In the genomic region with DNA sequence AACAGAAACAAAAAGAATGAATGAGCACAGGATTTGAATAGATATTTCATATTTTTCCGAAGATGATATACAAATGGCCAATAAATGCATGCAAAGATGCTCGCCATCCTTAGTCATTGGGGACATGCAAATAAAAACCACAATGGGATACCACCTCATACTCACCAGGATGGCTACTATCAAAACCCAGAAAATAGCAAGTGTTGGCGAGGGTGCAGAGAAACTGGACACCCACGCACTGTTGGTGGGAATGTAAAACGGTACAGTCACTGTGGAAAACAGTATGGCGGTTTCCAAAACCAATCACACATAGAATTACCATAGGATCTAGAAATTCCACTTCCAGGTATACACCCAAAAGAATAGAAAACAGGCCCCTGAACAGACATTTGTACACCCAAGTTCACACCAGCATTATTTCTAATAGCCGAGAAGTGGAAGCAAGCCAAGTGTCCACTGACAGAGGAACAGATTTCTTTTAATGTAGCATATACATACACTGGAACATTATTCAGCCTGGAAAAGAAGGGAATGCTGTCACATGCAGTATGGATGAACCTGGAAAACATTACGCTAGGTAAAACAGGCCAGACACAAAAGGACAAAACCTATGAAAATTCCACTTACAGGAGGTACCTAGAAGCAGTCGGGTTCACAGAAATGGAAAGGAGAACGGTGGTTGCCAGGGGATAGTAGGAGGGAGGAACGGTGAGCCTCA, we compare ENCODE assay signal across 8 cellular contexts. TPM values are rescaled to one million over a fixed set of nuclear protein-coding genes. Genes with fewer than 3 reads are reported as not detected.
DNase-seq lines count a peak whose midpoint lies in the region; ATAC-seq, FAIRE-seq and TF ChIP-seq lines count a peak whose summit lies in the region.

No MANE protein-coding gene starts in this region.

- no peaks in the 10 kb centered on the region for H3K27me3 Mint-ChIP-seq in mesothelial cell of epicardium (ENCODE audit: low read depth)

- 12% methylated on average over 11 of the region's 11 CpGs for WGBS in K562 (ENCODE audit: insufficient coverage, low coverage, missing lambda C conversion rate)
- 79 to 81% methylated on average over 11 of the region's 11 CpGs for WGBS in tibial nerve, 2 donors

- ATAC-seq in K562 (0 out of 3 replicates have a peak, but pooled peaks have one; percentile 1), HG02759 (IDR thresholded peaks at IDR 0.05; ENCODE audit: unreplicated experiment) (no peak)

- TF ChIP-seq POLR2A in K562 (conservative IDR thresholded peaks at IDR 0.05) (no peak), tibial nerve (IDR thresholded peaks at IDR 0.05) (no peak)

- no peak for FAIRE-seq in K562 (lab: Jason Lieb, UNC)

- peak overlapping the region; percentile 81 for H3K27ac Mint-ChIP-seq in mesothelial cell of epicardium

- peaks cover 85% of the 10 kb centered on the region for H3K79me2 ChIP-seq in K562 (ENCODE audit: control insufficient read depth, insufficient read depth, low read length)

- intact Hi-C loops in K562 (cut with micrococcal nuclease), result loop anchor here (2.0 to 5.0 kb wide), 3 partner anchors 19 to 478 kb away; partner anchors contain the start of gene TM4SF19

- TF ChIP-seq RAD21 in K562 (CRISPR knock-in tag; conservative IDR thresholded peaks at IDR 0.05 in 1 of 2, IDR thresholded peaks at IDR 0.05 in 1 of 2), result no peak

- peaks cover 56% of the 10 kb centered on the region; the same call in 2 of the 3 replicates for H3K36me3 ChIP-seq in K562 (ENCODE audit: control insufficient read depth, insufficient read depth, low read length)
- H3K36me3 ChIP-seq in tibial nerve, result peaks cover 0 to 26% (median 0%) of the 10 kb centered on the region in 3 donors

- peaks cover 9% of the 10 kb centered on the region for H3K36me3 Mint-ChIP-seq in mesothelial cell of epicardium

- peaks cover 24% of the 10 kb centered on the region for H3K4me1 Mint-ChIP-seq in mesothelial cell of epicardium

- peak overlapping the region; percentile 8; the same call in 1 of the 2 replicates for H2AFZ ChIP-seq in K562 (ENCODE audit: low read depth, low read length)

- CTCF ChIA-PET in K562 (lab: Yijun Ruan, JAX; ENCODE audit: low intra/inter-chr PET ratio), result no interaction called here

- DNase-seq in stimulated activated naive CD4-positive, alpha-beta T cell treated with Interleukin-2 at 50 U/mL for 16 hours (lab: John Stamatoyannopoulos, UW), result peak; percentile 42
- no peak for DNase-seq in stimulated activated naive CD4-positive, alpha-beta T cell (lab: John Stamatoyannopoulos, UW)
- DNase-seq in K562 (ENCODE audit: extremely low read depth in 1 of 4, low spot score in 3 of 4) (peak in 1 of 4 experiments; percentile 47), mesothelial cell of epicardium (ENCODE audit: low spot score in 2 of 2, unreplicated experiment in 2 of 2) (no peak), HUDEP-2 (lab: John Stamatoyannopoulos, UW; ENCODE audit: unreplicated experiment in 76 of 76) (no peak), HT-29 (ENCODE audit: low spot score) (no peak), tibial nerve (ENCODE audit: low spot score in 2 of 2) (no peak)

- H3K4me3 Mint-ChIP-seq in mesothelial cell of epicardium, result peak overlapping the region; percentile 94

- H3K9me1 ChIP-seq in K562 (ENCODE audit: control insufficient read depth, insufficient read depth, low read length), result no peaks in the 10 kb centered on the region

- H3K27me3 ChIP-seq in K562 (ENCODE audit: control insufficient read depth in 2 of 2, insufficient read depth in 2 of 2, low read length in 2 of 2), result no peaks in the 10 kb centered on the region
- H3K27me3 ChIP-seq in tibial nerve, result no peaks in the 10 kb centered on the region

- peak overlapping the region; percentile 91 for H3K4me3 ChIP-seq in K562
- peak overlapping the region in 2 of 4 donors; percentile 80 to 89 for H3K4me3 ChIP-seq in tibial nerve

- peak overlapping the region; percentile 92 to 93 for H3K9ac ChIP-seq in K562 (ENCODE audit: insufficient read depth in 1 of 2, low read depth in 2 of 2, low read length in 2 of 2)

- peaks cover 21% of the 10 kb centered on the region; the same call in 1 of the 2 replicates for H4K20me1 ChIP-seq in K562 (replicated peaks; ENCODE audit: control insufficient read depth, insufficient read depth, low read length)

- H3K27ac ChIP-seq in K562 (ENCODE audit: extremely low read depth, low read depth, low read length), result peak overlapping the region; percentile 79
- peak overlapping the region in 1 of 4 donors; percentile 23 for H3K27ac ChIP-seq in tibial nerve

- H3K9me3 Mint-ChIP-seq in mesothelial cell of epicardium, result no peaks in the 10 kb centered on the region

- in situ Hi-C loops in K562 (cut with MboI), result loop anchor here (25.0 kb wide), 2 partner anchors 613 to 788 kb away; partner anchors contain the start of gene MUC20

- TF ChIP-seq CTCF in K562 (IDR thresholded peaks at IDR 0.05 in 2 of 3, conservative IDR thresholded peaks at IDR 0.05 in 1 of 3; ENCODE audit: insufficient read depth in 2 of 3, low read depth in 1 of 3, low read length in 3 of 3) (no peak), mesothelial cell of epicardium (IDR thresholded peaks at IDR 0.05; ENCODE audit: unreplicated experiment) (no peak), tibial nerve (IDR thresholded peaks at IDR 0.05) (no peak)

- H3K4me1 ChIP-seq in K562 (replicated peaks in 1 of 2; ENCODE audit: control insufficient read depth in 2 of 2, insufficient read depth in 2 of 2, low read length in 2 of 2) (peaks cover 10 to 23% of the 10 kb centered on the region in 2 experiments; a peak in 4 of 5 replicates), tibial nerve (peaks cover 0 to 43% (median 7%) of the 10 kb centered on the region in 4 donors)

- peak overlapping the region; percentile 95 for H3K4me2 ChIP-seq in K562 (ENCODE audit: insufficient read depth, low read length)

- H3K9me3 ChIP-seq in K562 (replicated peaks; ENCODE audit: control insufficient read depth, insufficient read depth, low read depth, low read length) (no peaks in the 10 kb centered on the region), tibial nerve (no peaks in the 10 kb centered on the region)

- POLR2A ChIA-PET in K562 (lab: Yijun Ruan, JAX), result interaction anchor here (0.8 to 1.4 kb wide), 4 partner anchors 8 to 14 kb away, joined by 4 to 6 read pairs (median 4); no protein-coding TSS in a partner anchor

- TF ChIP-seq EP300 in K562 (IDR thresholded peaks at IDR 0.05; ENCODE audit: low read length) (no peak), tibial nerve (IDR thresholded peaks at IDR 0.05) (no peak)

- no TSS peak for BruUV-seq in K562 (replicated peaks; lab: Mats Ljungman, UMichigan)

TF ChIP-seq in K562, 482 proteins besides CTCF, POLR2A, EP300 and RAD21 (continues in another document):
- TF ChIP-seq CBX3 (IDR thresholded peaks at IDR 0.05; ENCODE audit: borderline replicate concordance in 1 of 2, low read length in 2 of 2), result 0 out of 3 replicates have a peak, but pooled peaks of 1 of the 2 experiments have one; percentile 25

RNA-seq across cellular contexts. Expression of gene RNF168, which starts 3.6 kb away (rescaled TPM):
- 71.2 and 77.5 TPM in 2 replicates for total RNA-seq in K562 (2011; cell fraction: chromatin; rRNA removed; ENCODE audit: low replicate concordance)
- 28.5 and 36.1 TPM in 2 replicates for total RNA-seq in K562 (2011; cell fraction: nucleolus; rRNA removed)
- total RNA-seq in K562 (2011; cell fraction: nucleoplasm; rRNA removed), result 34.3 and 37.7 TPM in 2 replicates
- total RNA-seq in K562 (2014; rRNA removed) (20.1 and 22.6 TPM in 2 replicates), K562 (2014; rRNA removed; fragmentation: Illumina TruSeq; extraction: Trizol) (32.1 and 34.4 TPM in 2 replicates), K562 (2015; rRNA removed; fragmentation: Illumina TruSeq; extraction: Trizol) (29.7 and 29.8 TPM in 2 replicates), K562 (2021) (29.0 and 31.8 TPM in 2 replicates), mesothelial cell of epicardium (19.5 to 21.3 TPM (median 21.0 TPM) in 3 replicates), tibial nerve (10 to 100 TPM; 23.6 to 26.2 (median 24.9) TPM)
- polyA plus RNA-seq in K562 (2011; rRNA removed) (9.3 and 10.8 TPM in 2 replicates), K562 (2014; fragmentation: Illumina TruSeq; extraction: Trizol) (14.6 and 16.6 TPM in 2 replicates), K562 (2014; fragmentation: Nextera tagmentation; extraction: Ambion mirVana) (1 to 10 TPM; 6.0 to 8.3 TPM), K562 (2014; rRNA removed) (12.3 and 13.9 TPM in 2 replicates)
- 5.0 and 8.8 TPM in 2 replicates for polyA plus RNA-seq in K562 (2011; cell fraction: cytosol; rRNA removed)
- polyA plus RNA-seq in K562 (2011; cell fraction: nucleus; rRNA removed), result 11.0 and 11.1 TPM in 2 replicates
- 13.2 and 15.1 TPM in 2 replicates for polyA plus RNA-seq in K562 (2012)
- polyA minus RNA-seq in K562 (2011; rRNA and poly(A)+ RNA removed), result 37.7 and 51.3 TPM in 2 replicates
- polyA minus RNA-seq in K562 (2011; cell fraction: cytosol; rRNA and poly(A)+ RNA removed), result 22.4 and 30.3 TPM in 2 replicates
- 10.8 and 25.4 TPM in 2 replicates for polyA minus RNA-seq in K562 (2011; cell fraction: nucleus; rRNA and poly(A)+ RNA removed)
- 19.4 and 19.5 TPM in 2 replicates for total RNA-seq in HT-29 (2014; rRNA removed; shearing (Covaris generic))

RNA-seq across cellular contexts. Expression of gene SMCO1, which starts 15.2 kb away (rescaled TPM):
- total RNA-seq in K562 (2011; cell fraction: chromatin; rRNA removed; ENCODE audit: low replicate concordance), result 0.21 TPM in 1 of 2 replicates, not detected in the other
- not detected in 2 replicates for total RNA-seq in K562 (2011; cell fraction: nucleolus; rRNA removed)
- not detected in 2 replicates for total RNA-seq in K562 (2011; cell fraction: nucleoplasm; rRNA removed)
- total RNA-seq in K562 (2014; rRNA removed), result 0.05 TPM in 1 of 2 replicates, not detected in the other
- total RNA-seq in K562 (2014; rRNA removed; fragmentation: Illumina TruSeq; extraction: Trizol), result 0.13 TPM in 1 of 2 replicates, not detected in the other
- not detected in 2 replicates for total RNA-seq in K562 (2015; rRNA removed; fragmentation: Illumina TruSeq; extraction: Trizol)
- 0.20 TPM in 1 of 2 replicates, not detected in the other for total RNA-seq in K562 (2021)
- polyA plus RNA-seq in K562 (2011; rRNA removed), result 0.05 TPM in 1 of 2 replicates, not detected in the other
- 0.04 TPM in 1 of 2 replicates, not detected in the other for polyA plus RNA-seq in K562 (2011; cell fraction: cytosol; rRNA removed)
- polyA plus RNA-seq in K562 (2011; cell fraction: nucleus; rRNA removed), result not detected in 2 replicates
- polyA plus RNA-seq in K562 (2012), result 0.07 and 0.09 TPM in 2 replicates
- 0.08 and 0.10 TPM in 2 replicates for polyA plus RNA-seq in K562 (2014; fragmentation: Illumina TruSeq; extraction: Trizol)
- polyA plus RNA-seq in K562 (2014; fragmentation: Nextera tagmentation; extraction: Ambion mirVana), result under 1 TPM; 0.14 to 0.35 TPM
- 0.05 TPM in 1 of 2 replicates, not detected in the other for polyA plus RNA-seq in K562 (2014; rRNA removed)
- polyA minus RNA-seq in K562 (2011; rRNA and poly(A)+ RNA removed), result not detected in 2 replicates
- not detected in 2 replicates for polyA minus RNA-seq in K562 (2011; cell fraction: cytosol; rRNA and poly(A)+ RNA removed)
- not detected in 2 replicates for polyA minus RNA-seq in K562 (2011; cell fraction: nucleus; rRNA and poly(A)+ RNA removed)
- not detected in 3 replicates for total RNA-seq in mesothelial cell of epicardium
- total RNA-seq in HT-29 (2014; rRNA removed; shearing (Covaris generic)), result not detected in 2 replicates
- total RNA-seq in tibial nerve, result not detected
